In genomic region chr19:38076337-38076736, GRCh38 we compare ENCODE assay signal across 20 cellular contexts.
"Had no signal": no experiment of that assay in that cellular context is flagged by ENCODE, and none has a peak within 500 bp of the region (broad histone marks: within the 10 kb centered on the region; RNA-seq: fewer than 3 reads in every experiment).

No MANE protein-coding gene starts in this region.

- H3K4me1 Mint-ChIP-seq: central memory CD8-positive, alpha-beta T cell had no signal

- DNase-seq: activated CD4-positive, alpha-beta T cell treated with anti-CD3 and anti-CD28 coated beads, Interleukin-2, amount 50 U/mL, for 48 hours; activated CD4-positive, CD25-positive, alpha-beta regulatory T cell; activated CD8-positive, alpha-beta memory T cell treated with anti-CD3 and anti-CD28 coated beads, Interleukin-2, amount 10 ng/mL, durations not matched to agents 7 days and 5 days; activated effector memory CD4-positive, alpha-beta T cell treated with anti-CD3 and anti-CD28 coated beads, Interleukin-2, amount 50 U/mL, for 16 hours; activated T-cell treated with anti-CD3 and anti-CD28 coated beads, Interleukin-2, amount 50 U/mL, for 24 hours; amniotic stem cell; cortex of kidney; effector CD8-positive, alpha-beta T cell; foreskin melanocyte; heart right ventricle; islet precursor cell; left ventricle myocardium superior; mesenchymal stem cell; stimulated activated CD4-positive, alpha-beta T cell treated with anti-CD3 and anti-CD28 coated beads, Interleukin-2, amount 100 ng/mL, for 48 hours; stimulated activated naive CD8-positive, alpha-beta T cell treated with anti-CD3 and anti-CD28 coated beads, Interleukin-15, amount 100 ng/mL, for 72 hours; testis had no signal

- H3K4me3 Mint-ChIP-seq: activated CD8-positive, alpha-beta memory T cell treated with anti-CD3 and anti-CD28 coated beads, Interleukin-2, amount 10 ng/mL, durations not matched to agents 7 days and 5 days; activated T-cell treated with anti-CD3 and anti-CD28 coated beads, Interleukin-2, amount 50 U/mL, for 24 hours; central memory CD8-positive, alpha-beta T cell; natural killer cell treated with Interleukin-12 subunit alpha and Interleukin-12 subunit beta and Interleukin-15 and Interleukin-18, amount 100 ng/mL, for 72 hours; stimulated activated naive CD8-positive, alpha-beta T cell treated with anti-CD3 and anti-CD28 coated beads, Interleukin-15, amount 100 ng/mL, for 72 hours had no signal

- ATAC-seq: activated CD8-positive, alpha-beta memory T cell treated with anti-CD3 and anti-CD28 coated beads, Interleukin-2, amount 10 ng/mL, durations not matched to agents 7 days and 5 days; activated naive CD4-positive, alpha-beta T cell treated with anti-CD3 and anti-CD28 coated beads, Interleukin-2, amount 50 U/mL, for 72 hours; body of pancreas; heart right ventricle; left ventricle myocardium superior; natural killer cell treated with Interleukin-12 subunit alpha and Interleukin-12 subunit beta and Interleukin-15 and Interleukin-18, amount 100 ng/mL, for 72 hours; stimulated activated naive CD8-positive, alpha-beta T cell treated with anti-CD3 and anti-CD28 coated beads, Interleukin-15, amount 100 ng/mL, for 72 hours had no signal

- H3K36me3 Mint-ChIP-seq: activated CD8-positive, alpha-beta memory T cell treated with anti-CD3 and anti-CD28 coated beads, Interleukin-2, amount 10 ng/mL, durations not matched to agents 7 days and 5 days; natural killer cell treated with Interleukin-12 subunit alpha and Interleukin-12 subunit beta and Interleukin-15 and Interleukin-18, amount 100 ng/mL, for 72 hours had no signal

- H3K9me3 Mint-ChIP-seq: central memory CD8-positive, alpha-beta T cell; natural killer cell treated with Interleukin-12 subunit alpha and Interleukin-12 subunit beta and Interleukin-15 and Interleukin-18, amount 100 ng/mL, for 72 hours had no signal

- H3K27me3 Mint-ChIP-seq: activated CD8-positive, alpha-beta memory T cell treated with anti-CD3 and anti-CD28 coated beads, Interleukin-2, amount 10 ng/mL, durations not matched to agents 7 days and 5 days; activated T-cell treated with anti-CD3 and anti-CD28 coated beads, Interleukin-2, amount 50 U/mL, for 24 hours; central memory CD8-positive, alpha-beta T cell; natural killer cell treated with Interleukin-12 subunit alpha and Interleukin-12 subunit beta and Interleukin-15 and Interleukin-18, amount 100 ng/mL, for 72 hours; stimulated activated naive CD8-positive, alpha-beta T cell treated with anti-CD3 and anti-CD28 coated beads, Interleukin-15, amount 100 ng/mL, for 72 hours had no signal

- H3K27ac Mint-ChIP-seq: activated CD8-positive, alpha-beta memory T cell treated with anti-CD3 and anti-CD28 coated beads, Interleukin-2, amount 10 ng/mL, durations not matched to agents 7 days and 5 days; activated T-cell treated with anti-CD3 and anti-CD28 coated beads, Interleukin-2, amount 50 U/mL, for 24 hours; natural killer cell treated with Interleukin-12 subunit alpha and Interleukin-12 subunit beta and Interleukin-15 and Interleukin-18, amount 100 ng/mL, for 72 hours; stimulated activated naive CD8-positive, alpha-beta T cell treated with anti-CD3 and anti-CD28 coated beads, Interleukin-15, amount 100 ng/mL, for 72 hours had no signal
